16 cellular contexts compared by ENCODE assay signal in genomic region chr14:22458737-22459136, GRCh38.
DNase-seq lines count a peak whose midpoint lies in the region; ATAC-seq and TF ChIP-seq lines count a peak whose summit lies in the region.
"Had no signal": no experiment of that assay in that cellular context is flagged by ENCODE, and none has a peak within 500 bp of the region (broad histone marks: within the 10 kb centered on the region; RNA-seq: fewer than 3 reads in every experiment).

No MANE protein-coding gene starts in this region.

- no peak for ATAC-seq in activated T-cell treated with anti-CD3 and anti-CD28 coated beads, Interleukin-2, amount 50 U/mL, for 72 hours (replicated peaks in 1 of 2)
- ATAC-seq in stimulated activated naive B cell treated with anti-CD40 and anti-IgM and Interleukin-4, amounts not matched to agents 10 μg/mL and 1 μg/mL and 100 μg/mL, for 72 hours (replicated peaks) = peak; percentile 73 to 86
- ATAC-seq in HG03432 (IDR thresholded peaks at IDR 0.05; ENCODE audit: unreplicated experiment) = no peak

- H3K36me3 ChIP-seq in Loucy (ENCODE audit: insufficient read depth, low read length) = peaks cover 49% of the 10 kb centered on the region
- H3K36me3 ChIP-seq: Peyer's patch, SJSA1 had no signal

- H3K4me1 Mint-ChIP-seq in activated T-cell treated with anti-CD3 and anti-CD28 coated beads, Interleukin-2, amount 50 U/mL, for 72 hours (ENCODE audit: low read depth) = no peaks in the 10 kb centered on the region
- H3K4me1 Mint-ChIP-seq in activated T-helper 2 cell treated with anti-CD3 and anti-CD28 coated beads, Interferon-gamma antibody, Interleukin-2, Interleukin-4, amounts not matched to agents 10 μg/mL and 5 μg/mL and 100 μg/mL, durations not matched to agents 14 hours and 24 hours and 36 hours (ENCODE audit: low read depth) = no peaks in the 10 kb centered on the region
- peaks cover 11 to 32% of the 10 kb centered on the region in 2 donors for H3K4me1 Mint-ChIP-seq in stimulated activated naive B cell treated with anti-CD40 and anti-IgM and Interleukin-4, amounts not matched to agents 10 μg/mL and 1 μg/mL and 100 μg/mL, for 72 hours

- H3K4me2 ChIP-seq in Loucy (ENCODE audit: low read depth, low read length, poor library complexity, severe bottlenecking) = peak overlapping the region; percentile 67

- no peaks in the 10 kb centered on the region for H3K9me2 ChIP-seq in Loucy (replicated peaks; ENCODE audit: low read depth, low read length)

- H3K4me3 ChIP-seq in Loucy (ENCODE audit: low read length, poor library complexity, severe bottlenecking) = peak overlapping the region; percentile 75
- H3K4me3 ChIP-seq: Peyer's patch, SJSA1 had no signal

- H2AFZ ChIP-seq in Loucy (ENCODE audit: low read length) = no peak overlapping the region

- no peaks in the 10 kb centered on the region for H3K9me3 ChIP-seq in Loucy (ENCODE audit: insufficient read depth, low read depth, low read length)
- H3K9me3 ChIP-seq: Peyer's patch, SJSA1 had no signal

- H3K4me3 Mint-ChIP-seq in activated T-cell treated with anti-CD3 and anti-CD28 coated beads, Interleukin-2, amount 50 U/mL, for 72 hours = peak overlapping the region in 1 of 2 donors; percentile 22
- H3K4me3 Mint-ChIP-seq in activated T-helper 2 cell treated with anti-CD3 and anti-CD28 coated beads, Interferon-gamma antibody, Interleukin-2, Interleukin-4, amounts not matched to agents 10 μg/mL and 5 μg/mL and 100 μg/mL, durations not matched to agents 14 hours and 24 hours and 36 hours (ENCODE audit: low read depth) = peak overlapping the region; percentile 17
- H3K4me3 Mint-ChIP-seq in stimulated activated naive B cell treated with anti-CD40 and anti-IgM and Interleukin-4, amounts not matched to agents 10 μg/mL and 1 μg/mL and 100 μg/mL, for 72 hours = no peak overlapping the region

- intact Hi-C loops in activated T-helper 2 cell treated with anti-CD3 and anti-CD28 coated beads, Interferon-gamma antibody, Interleukin-2, Interleukin-4, amounts not matched to agents 10 μg/mL and 5 μg/mL and 100 μg/mL, durations not matched to agents 14 hours and 24 hours and 36 hours (cut with micrococcal nuclease) = no loop called here

- H4K20me1 ChIP-seq in Loucy (ENCODE audit: insufficient read depth, low read length, poor library complexity, severe bottlenecking) = peaks cover 7% of the 10 kb centered on the region

- H3F3A ChIP-seq in Loucy (ENCODE audit: low read depth) = peaks cover 15% of the 10 kb centered on the region

- DNase-seq in activated T-cell treated with anti-CD3 and anti-CD28 coated beads, Interleukin-2, amount 50 U/mL, for 72 hours = no peak
- DNase-seq in activated T-cell treated with anti-CD3 and anti-CD28 coated beads, Interleukin-2, amount 50 U/mL, for 1 hour = no peak
- no peak for DNase-seq in activated T-helper 2 cell treated with anti-CD3 and anti-CD28 coated beads, Interferon-gamma antibody, Interleukin-2, Interleukin-4, amounts not matched to agents 10 μg/mL and 5 μg/mL and 100 μg/mL, durations not matched to agents 14 hours and 24 hours and 36 hours (ENCODE audit: low spot score)
- no peak for DNase-seq in stimulated activated naive B cell treated with anti-CD40 and anti-IgM and Interleukin-4, amounts not matched to agents 10 μg/mL and 1 μg/mL and 100 μg/mL, for 72 hours
- DNase-seq in dedifferentiated amniotic fluid mesenchymal stem cell (ENCODE audit: extremely low spot score) = no peak
- DNase-seq: AML-193, KG1, NCI-H1092, NCI-H1436 treated with DMSO at 0.1 percent for 48 hours, NCI-H2029, NCI-H2171, NCI-H526, Peyer's patch had no signal

- peaks cover 72% of the 10 kb centered on the region for H3K4me1 ChIP-seq in Loucy (ENCODE audit: insufficient read depth, low read length, poor library complexity, severe bottlenecking)
- H3K4me1 ChIP-seq: Peyer's patch had no signal

- no peaks in the 10 kb centered on the region for H3K36me3 Mint-ChIP-seq in activated T-cell treated with anti-CD3 and anti-CD28 coated beads, Interleukin-2, amount 50 U/mL, for 72 hours (ENCODE audit: insufficient read depth in 2 of 2)
- no peaks in the 10 kb centered on the region for H3K36me3 Mint-ChIP-seq in activated T-helper 2 cell treated with anti-CD3 and anti-CD28 coated beads, Interferon-gamma antibody, Interleukin-2, Interleukin-4, amounts not matched to agents 10 μg/mL and 5 μg/mL and 100 μg/mL, durations not matched to agents 14 hours and 24 hours and 36 hours (ENCODE audit: low read depth)
- no peaks in the 10 kb centered on the region for H3K36me3 Mint-ChIP-seq in stimulated activated naive B cell treated with anti-CD40 and anti-IgM and Interleukin-4, amounts not matched to agents 10 μg/mL and 1 μg/mL and 100 μg/mL, for 72 hours

- peak overlapping the region; percentile 93 for H3K9ac ChIP-seq in Loucy (ENCODE audit: low read depth, low read length, poor library complexity, severe bottlenecking)

- H3K27me3 ChIP-seq in Loucy (ENCODE audit: insufficient read depth, low read length, poor library complexity, severe bottlenecking) = peaks cover 42% of the 10 kb centered on the region
- H3K27me3 ChIP-seq: Peyer's patch, SJSA1 had no signal

- no peaks in the 10 kb centered on the region for H3K27me3 Mint-ChIP-seq in activated T-cell treated with anti-CD3 and anti-CD28 coated beads, Interleukin-2, amount 50 U/mL, for 72 hours (ENCODE audit: low read depth)
- no peaks in the 10 kb centered on the region for H3K27me3 Mint-ChIP-seq in activated T-helper 2 cell treated with anti-CD3 and anti-CD28 coated beads, Interferon-gamma antibody, Interleukin-2, Interleukin-4, amounts not matched to agents 10 μg/mL and 5 μg/mL and 100 μg/mL, durations not matched to agents 14 hours and 24 hours and 36 hours (ENCODE audit: low read depth)
- peaks cover 3 to 4% of the 10 kb centered on the region in 2 donors for H3K27me3 Mint-ChIP-seq in stimulated activated naive B cell treated with anti-CD40 and anti-IgM and Interleukin-4, amounts not matched to agents 10 μg/mL and 1 μg/mL and 100 μg/mL, for 72 hours

- no peak for TF ChIP-seq CTCF in Loucy (conservative IDR thresholded peaks at IDR 0.05; ENCODE audit: low read length)

- H3K79me2 ChIP-seq in Loucy (ENCODE audit: insufficient read depth, low read length) = peaks cover 74% of the 10 kb centered on the region

- H3K9me3 Mint-ChIP-seq in activated T-cell treated with anti-CD3 and anti-CD28 coated beads, Interleukin-2, amount 50 U/mL, for 72 hours = no peaks in the 10 kb centered on the region
- H3K9me3 Mint-ChIP-seq in activated T-helper 2 cell treated with anti-CD3 and anti-CD28 coated beads, Interferon-gamma antibody, Interleukin-2, Interleukin-4, amounts not matched to agents 10 μg/mL and 5 μg/mL and 100 μg/mL, durations not matched to agents 14 hours and 24 hours and 36 hours = no peaks in the 10 kb centered on the region
- no peaks in the 10 kb centered on the region for H3K9me3 Mint-ChIP-seq in stimulated activated naive B cell treated with anti-CD40 and anti-IgM and Interleukin-4, amounts not matched to agents 10 μg/mL and 1 μg/mL and 100 μg/mL, for 72 hours

- H3K27ac Mint-ChIP-seq in activated T-cell treated with anti-CD3 and anti-CD28 coated beads, Interleukin-2, amount 50 U/mL, for 72 hours = peak overlapping the region; percentile 46
- H3K27ac Mint-ChIP-seq in activated T-helper 2 cell treated with anti-CD3 and anti-CD28 coated beads, Interferon-gamma antibody, Interleukin-2, Interleukin-4, amounts not matched to agents 10 μg/mL and 5 μg/mL and 100 μg/mL, durations not matched to agents 14 hours and 24 hours and 36 hours = no peak overlapping the region
- H3K27ac Mint-ChIP-seq in stimulated activated naive B cell treated with anti-CD40 and anti-IgM and Interleukin-4, amounts not matched to agents 10 μg/mL and 1 μg/mL and 100 μg/mL, for 72 hours = no peak overlapping the region

Comparison
In these comparisons a context has a peak if more than half of its experiments do, and no peak if none do; other contexts are left out.
1. ATAC-seq: peak in stimulated activated naive B cell treated with anti-CD40 and anti-IgM and Interleukin-4, amounts not matched to agents 10 μg/mL and 1 μg/mL and 100 μg/mL, for 72 hours (2 of 2); none in activated T-cell treated with anti-CD3 and anti-CD28 coated beads, Interleukin-2, amount 50 U/mL, for 72 hours (0 of 2) and HG03432 (single experiment).